In genomic region chr14:64502476-64503183, GRCh38 we compare ENCODE assay signal across 8 cellular contexts.
A peak's percentile ranks its signal among the peaks of the same experiment; 100 is the strongest.
DNase-seq lines count a peak whose midpoint lies in the region; TF ChIP-seq lines count a peak whose summit lies in the region.

No MANE protein-coding gene starts in this region.

- in situ Hi-C loops in astrocyte of the spinal cord (cut with HindIII; ENCODE audit: low sequenced_read_pairs): no loop called here

- H3K4me3 ChIP-seq in astrocyte of the spinal cord (ENCODE audit: low read depth, low read length): peak overlapping the region; percentile 81

- no peak for TF ChIP-seq CTCF in astrocyte of the spinal cord (IDR thresholded peaks at IDR 0.05; ENCODE audit: low read depth, low read length)

- peak; percentile 48 to 63 (median 60) for DNase-seq in NCI-H1417 (lab: John Stamatoyannopoulos, UW)
- no peak for DNase-seq in NCI-H1417 treated with DMSO at 0.1 percent for 48 hours (lab: John Stamatoyannopoulos, UW)
- DNase-seq in RKO (ENCODE audit: low spot score): peak; percentile 37
- no peak for DNase-seq in astrocyte of the spinal cord (ENCODE audit: low read depth, low spot score)
- peak; percentile 30 for DNase-seq in kidney glomerular epithelial cell (lab: John Stamatoyannopoulos, UW)
- DNase-seq in stimulated activated naive CD4-positive, alpha-beta T cell treated with Interleukin-2 at 50 U/mL for 16 hours (lab: John Stamatoyannopoulos, UW): peak; percentile 26
- no peak for DNase-seq in MV-4-11 (lab: John Stamatoyannopoulos, UW)
- DNase-seq in iPS-NIHi7 (ENCODE audit: extremely low spot score): no peak

Comparison
In these comparisons a context has a peak if more than half of its experiments do, and no peak if none do; other contexts are left out.
1. DNase-seq: peak in NCI-H1417 (3 of 3), RKO (single experiment), kidney glomerular epithelial cell (single experiment) and stimulated activated naive CD4-positive, alpha-beta T cell treated with Interleukin-2 at 50 U/mL for 16 hours (single experiment); none in NCI-H1417 treated with DMSO at 0.1 percent for 48 hours (single experiment), astrocyte of the spinal cord (single experiment), MV-4-11 (single experiment) and iPS-NIHi7 (single experiment).